ENCODE assay signal across 5 cellular contexts in the genomic region with DNA sequence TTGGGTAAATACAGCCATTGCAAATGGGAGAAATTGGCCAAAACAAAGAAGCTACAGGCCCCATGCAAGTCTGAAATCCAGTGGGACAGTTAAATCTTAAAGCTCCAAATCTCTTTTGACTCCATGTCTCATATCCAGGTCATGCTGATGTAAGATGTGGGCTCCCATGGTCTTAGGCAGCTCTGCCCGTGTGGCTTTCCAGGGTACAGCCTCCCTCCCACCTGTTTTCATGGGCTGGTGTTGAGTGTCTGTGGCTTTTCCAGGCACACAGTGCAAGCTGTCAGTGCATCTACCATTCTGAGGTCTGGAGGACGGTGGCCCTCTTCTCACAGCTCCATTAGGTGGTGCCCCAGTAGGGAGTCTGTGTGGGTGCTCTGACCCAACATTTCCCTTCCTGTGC. TPM values are rescaled to one million over a fixed set of nuclear protein-coding genes. Genes with fewer than 3 reads are reported as not detected.
"Had no signal": no experiment of that assay in that cellular context is flagged by ENCODE, and none has a peak within 500 bp of the region (broad histone marks: within the 10 kb centered on the region; RNA-seq: fewer than 3 reads in every experiment).

No MANE protein-coding gene starts in this region.

RNA-seq across cellular contexts. Expression of a gene that starts 53.4 kb away (rescaled TPM):
- total RNA-seq: dermis microvascular lymphatic vessel endothelial cell, endodermal cell, endothelial cell of umbilical vein, epithelial cell of proximal tubule, glomerular endothelial cell had no signal
- polyA plus RNA-seq: endothelial cell of umbilical vein had no signal
